ENCODE assay signal across 2 cellular contexts in genomic region chr10:49834201-49834600, GRCh38.
TF ChIP-seq lines count a peak whose summit lies in the region.

No MANE protein-coding gene starts in this region.

TF ChIP-seq in WTC11, 78 proteins besides CTCF, POLR2A, EP300 and RAD21 (continued from another document):
- no peak for TF ChIP-seq RELA (CRISPR knock-in tag; IDR thresholded peaks at IDR 0.05; ENCODE audit: borderline replicate concordance)
- TF ChIP-seq ZNF532 (CRISPR knock-in tag; IDR thresholded peaks at IDR 0.05; ENCODE audit: borderline replicate concordance), result no peak
- no peak for TF ChIP-seq AR (CRISPR knock-in tag; IDR thresholded peaks at IDR 0.05)
- no peak for TF ChIP-seq E2F1 (CRISPR knock-in tag; IDR thresholded peaks at IDR 0.05)
TF ChIP-seq in WTC11: peak in this region for 0.

TF ChIP-seq in HepG2, 621 proteins besides CTCF, POLR2A, EP300 and RAD21 (continued from another document):
- TF ChIP-seq MAFG (CRISPR knock-in tag; IDR thresholded peaks at IDR 0.05) (no peak), ZFP37 (CRISPR knock-in tag; IDR thresholded peaks at IDR 0.05; ENCODE audit: borderline replicate concordance) (no peak), LRRFIP1 (CRISPR knock-in tag; conservative IDR thresholded peaks at IDR 0.05) (no peak), CBX1 (IDR thresholded peaks at IDR 0.05; ENCODE audit: low read depth) (no peak), ZBTB33 (CRISPR knock-in tag; IDR thresholded peaks at IDR 0.05) (no peak)
